Comparison of ENCODE assay signal across 8 cellular contexts in genomic region chr10:60777696-60778213, GRCh38. TPM values are rescaled to one million over a fixed set of nuclear protein-coding genes. Genes with fewer than 3 reads are reported as not detected.
A peak's percentile ranks its signal among the peaks of the same experiment; 100 is the strongest.
DNase-seq lines count a peak whose midpoint lies in the region; ATAC-seq, FAIRE-seq and TF ChIP-seq lines count a peak whose summit lies in the region.

No MANE protein-coding gene starts in this region.

- DNase-seq in A549 (ENCODE audit: low read depth in 1 of 2, low spot score in 1 of 2) (no peak), breast epithelium (ENCODE audit: low spot score in 2 of 2) (no peak), NCI-H446 (lab: John Stamatoyannopoulos, UW) (no peak), NCI-H2227 (lab: John Stamatoyannopoulos, UW; ENCODE audit: unreplicated experiment) (no peak), NCI-H1930 (lab: John Stamatoyannopoulos, UW) (no peak)
- no peak for DNase-seq in naive thymus-derived CD4-positive, alpha-beta T cell

- H3K9me3 Mint-ChIP-seq in naive thymus-derived CD4-positive, alpha-beta T cell = no peaks in the 10 kb centered on the region

- POLR2A ChIA-PET in A549 (lab: Yijun Ruan, JAX) = interaction anchor here (0.6 to 1.0 kb wide), 3 partner anchors 20 to 786 kb away, joined by 3 to 4 read pairs (median 3); no protein-coding TSS in a partner anchor
- POLR2A ChIA-PET in naive thymus-derived CD4-positive, alpha-beta T cell (lab: Charles Lee) = interaction anchor here (1.1 to 1.6 kb wide), 4 partner anchors 10 to 124 kb away, joined by 3 to 6 read pairs (median 4); no protein-coding TSS in a partner anchor

- H3K9me3 ChIP-seq in A549 (no peaks in the 10 kb centered on the region), breast epithelium (no peaks in the 10 kb centered on the region)
- no peaks in the 10 kb centered on the region for H3K9me3 ChIP-seq in naive thymus-derived CD4-positive, alpha-beta T cell (ENCODE audit: control insufficient read depth in 2 of 3, low read length in 3 of 3)

- TF ChIP-seq POLR2A in A549 (IDR thresholded peaks at IDR 0.05; ENCODE audit: low read length) (no peak), breast epithelium (IDR thresholded peaks at IDR 0.05) (no peak)

- H3K4me3 ChIP-seq in A549 (peak overlapping the region; percentile 74), breast epithelium (peak overlapping the region; percentile 58 to 72 (median 65))
- H3K4me3 ChIP-seq in naive thymus-derived CD4-positive, alpha-beta T cell (ENCODE audit: low read length) = peak overlapping the region; percentile 80

- no peaks in the 10 kb centered on the region for H3K27me3 ChIP-seq in breast epithelium
- no peaks in the 10 kb centered on the region for H3K27me3 ChIP-seq in naive thymus-derived CD4-positive, alpha-beta T cell (ENCODE audit: control insufficient read depth in 2 of 2, insufficient read depth in 2 of 2, low read length in 2 of 2)

- no peak for TF ChIP-seq EP300 in A549 (IDR thresholded peaks at IDR 0.05)

- H3K27me3 Mint-ChIP-seq in naive thymus-derived CD4-positive, alpha-beta T cell = peaks cover 0 to 3% (median 0%) of the 10 kb centered on the region in 5 donors

- H3K36me3 Mint-ChIP-seq in naive thymus-derived CD4-positive, alpha-beta T cell = peaks cover 0 to 9% (median 0%) of the 10 kb centered on the region in 5 donors

- no peak for FAIRE-seq in A549 (lab: Jason Lieb, UNC)

- H3K36me3 ChIP-seq in breast epithelium = no peaks in the 10 kb centered on the region
- no peaks in the 10 kb centered on the region for H3K36me3 ChIP-seq in naive thymus-derived CD4-positive, alpha-beta T cell (ENCODE audit: control insufficient read depth in 2 of 3, insufficient read depth in 3 of 3, low read length in 3 of 3)

- ATAC-seq in A549 (peak in 1 of 2 experiments; percentile 25; a peak in 3 of 6 replicates), GM19397 (IDR thresholded peaks at IDR 0.05; ENCODE audit: unreplicated experiment) (peak; percentile 1), HG03439 (IDR thresholded peaks at IDR 0.05; ENCODE audit: unreplicated experiment) (peak; percentile 11)
- no peak for ATAC-seq in naive thymus-derived CD4-positive, alpha-beta T cell

- no peak for TF ChIP-seq CTCF in A549 (IDR thresholded peaks at IDR 0.05)
- TF ChIP-seq CTCF in breast epithelium (IDR thresholded peaks at IDR 0.05) = no peak

- H3K4me1 ChIP-seq in A549 (peaks cover 30% of the 10 kb centered on the region), breast epithelium (peaks cover 0 to 4% of the 10 kb centered on the region in 2 donors)
- H3K4me1 ChIP-seq in naive thymus-derived CD4-positive, alpha-beta T cell (ENCODE audit: control insufficient read depth in 2 of 2, insufficient read depth in 2 of 2, low read length in 2 of 2) = no peaks in the 10 kb centered on the region

- peak overlapping the region; percentile 73 for H3K4me2 ChIP-seq in A549

- CTCF ChIA-PET in A549 (lab: Yijun Ruan, JAX) = interaction anchor here (1.3 kb wide), 1 partner anchor 9 kb away, joined by 4 read pairs; no protein-coding TSS in a partner anchor
- CTCF ChIA-PET in naive thymus-derived CD4-positive, alpha-beta T cell (lab: Charles Lee) = interaction anchor here (0.9 kb wide), 1 partner anchor 9 kb away, joined by 5 read pairs; no protein-coding TSS in a partner anchor

- no peak for TF ChIP-seq RAD21 in A549 (conservative IDR thresholded peaks at IDR 0.05 in 1 of 2, IDR thresholded peaks at IDR 0.05 in 1 of 2)

- 39% methylated on average over 9 of the region's 9 CpGs for WGBS in A549 (ENCODE audit: missing lambda C conversion rate)

- H3K4me3 Mint-ChIP-seq in naive thymus-derived CD4-positive, alpha-beta T cell = peak overlapping the region; percentile 93 to 98 (median 96)

- peak overlapping the region; percentile 1 to 97 (median 80) for H3K27ac Mint-ChIP-seq in naive thymus-derived CD4-positive, alpha-beta T cell

- intact Hi-C loops in breast epithelium (cut with DNase I; ENCODE audit: low total_unique reads) = no loop called here
- intact Hi-C loops in naive thymus-derived CD4-positive, alpha-beta T cell (cut with micrococcal nuclease) = loop anchor here (1.0 to 10.0 kb wide), 8 partner anchors 8 to 1091 kb away; partner anchors contain the start of gene CCDC6 (in 2 of the 2)

- peaks cover 6 to 35% (median 15%) of the 10 kb centered on the region in 7 donors for H3K4me1 Mint-ChIP-seq in naive thymus-derived CD4-positive, alpha-beta T cell

- H3K27ac ChIP-seq in A549 = peak overlapping the region; percentile 80 to 85
- peak overlapping the region in 1 of 2 donors; percentile 33 for H3K27ac ChIP-seq in breast epithelium
- peak overlapping the region; percentile 55 for H3K27ac ChIP-seq in naive thymus-derived CD4-positive, alpha-beta T cell (ENCODE audit: low read depth, low read length)

TF ChIP-seq in A549, 52 proteins besides CTCF, POLR2A, EP300 and RAD21:
- TF ChIP-seq MYC (IDR thresholded peaks at IDR 0.05; ENCODE audit: borderline replicate concordance, low read length) = no peak
- no peak for TF ChIP-seq CHD4 (IDR thresholded peaks at IDR 0.05; ENCODE audit: borderline replicate concordance)

RNA-seq across cellular contexts. Expression of gene CDK1, which starts 0.5 kb away (rescaled TPM):
- polyA plus RNA-seq in A549 (2011; rRNA removed) (82.3 and 109 TPM in 2 replicates), A549 (2017; fragmentation: RNase III; extraction: RNeasy Plus Mini Kit Qiagen cat#74134 plus additional on column Dnase treatment) (87.1 to 105 TPM (median 97.1 TPM) in 3 replicates)
- polyA plus RNA-seq in A549 (2012; cell fraction: cytosol; rRNA removed) = 35.7 and 39.1 TPM in 2 replicates
- polyA plus RNA-seq in A549 (2012; cell fraction: nucleus; rRNA removed) = 22.5 and 34.1 TPM in 2 replicates
- polyA minus RNA-seq in A549 (2011; rRNA and poly(A)+ RNA removed) = 10.4 and 11.0 TPM in 2 replicates
- total RNA-seq in breast epithelium = 1 to 10 TPM in 2 of 3 donors, under 1 TPM in 1; 0.98 to 5.0 (median 2.2) TPM
- 10 to 100 TPM in 1 of 5 experiments, 1 to 10 TPM in 2, under 1 TPM in 2; 0.50 to 90.7 (median 1.1) TPM for total RNA-seq in naive thymus-derived CD4-positive, alpha-beta T cell
- polyA plus RNA-seq in naive thymus-derived CD4-positive, alpha-beta T cell = 1 to 10 TPM in 1 of 2 donors, under 1 TPM in 1; 0.15 to 1.5 TPM
